Comparison of ENCODE assay signal across 2 cellular contexts in the genomic region with DNA sequence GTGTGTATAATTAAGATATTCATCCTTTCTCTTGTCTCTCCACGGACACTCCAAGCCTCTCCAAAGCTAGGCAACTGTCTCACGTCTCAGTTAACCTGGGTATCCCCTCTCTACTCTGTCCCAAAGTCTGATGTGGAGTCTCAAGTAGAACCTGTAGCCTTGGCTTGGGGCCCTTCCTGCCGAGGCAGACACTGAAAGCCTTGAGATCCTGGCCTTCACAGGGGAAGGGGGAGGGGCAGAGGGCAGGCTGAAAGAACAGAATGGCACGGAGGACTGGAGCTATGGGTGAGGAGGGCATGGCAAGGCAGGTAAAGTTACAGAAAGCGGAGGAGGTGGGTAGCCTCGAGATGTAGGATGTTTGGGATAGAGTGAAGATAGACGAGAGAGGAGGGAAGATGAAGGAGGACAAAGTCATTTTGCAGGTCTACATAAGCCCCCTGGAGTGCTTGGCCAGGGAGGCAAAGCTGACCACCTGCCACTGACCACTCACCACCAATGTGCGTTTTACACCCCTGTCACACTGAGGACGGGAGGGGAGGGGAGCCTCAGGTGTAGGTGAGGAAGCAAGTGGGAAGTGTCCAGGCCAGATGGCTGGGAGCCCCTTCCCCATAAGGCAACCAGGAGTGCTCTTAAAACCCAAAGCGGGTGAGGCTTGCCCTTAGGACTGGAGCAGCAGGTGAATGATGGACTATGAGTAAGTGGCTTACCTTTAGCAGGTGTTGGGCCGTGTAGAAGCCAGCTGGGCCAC.
TF ChIP-seq lines count a peak whose summit lies in the region.

No MANE protein-coding gene starts in this region.

TF ChIP-seq in HepG2, 621 proteins besides CTCF, POLR2A, EP300 and RAD21:
- TF ChIP-seq NFIB (CRISPR knock-in tag; IDR thresholded peaks at IDR 0.05; ENCODE audit: borderline replicate concordance) (no peak), ZNF75D (CRISPR knock-in tag; IDR thresholded peaks at IDR 0.05; ENCODE audit: borderline replicate concordance) (0 out of 2 replicates have a peak, but pooled peaks have one; percentile 67), ZNF572 (CRISPR knock-in tag; IDR thresholded peaks at IDR 0.05) (0 out of 2 replicates have a peak, but pooled peaks have one; percentile 23), ZFP36L2 (CRISPR knock-in tag; IDR thresholded peaks at IDR 0.05) (no peak)
- TF ChIP-seq, protein P1, sequence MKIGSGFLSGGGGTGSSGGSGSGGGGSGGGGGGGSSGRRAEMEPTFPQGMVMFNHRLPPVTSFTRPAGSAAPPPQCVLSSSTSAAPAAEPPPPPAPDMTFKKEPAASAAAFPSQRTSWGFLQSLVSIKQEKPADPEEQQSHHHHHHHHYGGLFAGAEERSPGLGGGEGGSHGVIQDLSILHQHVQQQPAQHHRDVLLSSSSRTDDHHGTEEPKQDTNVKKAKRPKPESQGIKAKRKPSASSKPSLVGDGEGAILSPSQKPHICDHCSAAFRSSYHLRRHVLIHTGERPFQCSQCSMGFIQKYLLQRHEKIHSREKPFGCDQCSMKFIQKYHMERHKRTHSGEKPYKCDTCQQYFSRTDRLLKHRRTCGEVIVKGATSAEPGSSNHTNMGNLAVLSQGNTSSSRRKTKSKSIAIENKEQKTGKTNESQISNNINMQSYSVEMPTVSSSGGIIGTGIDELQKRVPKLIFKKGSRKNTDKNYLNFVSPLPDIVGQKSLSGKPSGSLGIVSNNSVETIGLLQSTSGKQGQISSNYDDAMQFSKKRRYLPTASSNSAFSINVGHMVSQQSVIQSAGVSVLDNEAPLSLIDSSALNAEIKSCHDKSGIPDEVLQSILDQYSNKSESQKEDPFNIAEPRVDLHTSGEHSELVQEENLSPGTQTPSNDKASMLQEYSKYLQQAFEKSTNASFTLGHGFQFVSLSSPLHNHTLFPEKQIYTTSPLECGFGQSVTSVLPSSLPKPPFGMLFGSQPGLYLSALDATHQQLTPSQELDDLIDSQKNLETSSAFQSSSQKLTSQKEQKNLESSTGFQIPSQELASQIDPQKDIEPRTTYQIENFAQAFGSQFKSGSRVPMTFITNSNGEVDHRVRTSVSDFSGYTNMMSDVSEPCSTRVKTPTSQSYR (CRISPR knock-in tag; IDR thresholded peaks at IDR 0.05; ENCODE audit: borderline replicate concordance) = peak; percentile 56; the same call in 1 of the 2 replicates
- TF ChIP-seq, protein P2, sequence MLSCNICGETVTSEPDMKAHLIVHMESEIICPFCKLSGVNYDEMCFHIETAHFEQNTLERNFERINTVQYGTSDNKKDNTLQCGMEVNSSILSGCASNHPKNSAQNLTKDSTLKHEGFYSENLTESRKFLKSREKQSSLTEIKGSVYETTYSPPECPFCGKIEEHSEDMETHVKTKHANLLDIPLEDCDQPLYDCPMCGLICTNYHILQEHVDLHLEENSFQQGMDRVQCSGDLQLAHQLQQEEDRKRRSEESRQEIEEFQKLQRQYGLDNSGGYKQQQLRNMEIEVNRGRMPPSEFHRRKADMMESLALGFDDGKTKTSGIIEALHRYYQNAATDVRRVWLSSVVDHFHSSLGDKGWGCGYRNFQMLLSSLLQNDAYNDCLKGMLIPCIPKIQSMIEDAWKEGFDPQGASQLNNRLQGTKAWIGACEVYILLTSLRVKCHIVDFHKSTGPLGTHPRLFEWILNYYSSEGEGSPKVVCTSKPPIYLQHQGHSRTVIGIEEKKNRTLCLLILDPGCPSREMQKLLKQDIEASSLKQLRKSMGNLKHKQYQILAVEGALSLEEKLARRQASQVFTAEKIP (CRISPR knock-in tag; IDR thresholded peaks at IDR 0.05; ENCODE audit: borderline replicate concordance) = no peak

TF ChIP-seq in HEK293T, 16 proteins besides CTCF, POLR2A, EP300 and RAD21:
- TF ChIP-seq L3MBTL2 (conservative IDR thresholded peaks at IDR 0.05) (no peak), FOXM1 (IDR thresholded peaks at IDR 0.05; ENCODE audit: borderline replicate concordance) (no peak), NFRKB (IDR thresholded peaks at IDR 0.05) (no peak), ARNT (IDR thresholded peaks at IDR 0.05) (no peak), BHLHE40 (IDR thresholded peaks at IDR 0.05; ENCODE audit: borderline replicate concordance) (no peak), TARDBP (IDR thresholded peaks at IDR 0.05) (no peak), ZNF384 (IDR thresholded peaks at IDR 0.05) (no peak), ELF4 (IDR thresholded peaks at IDR 0.05) (no peak), LEF1 (IDR thresholded peaks at IDR 0.05; ENCODE audit: borderline replicate concordance) (no peak), SP1 (IDR thresholded peaks at IDR 0.05) (no peak), HDGF (IDR thresholded peaks at IDR 0.05; ENCODE audit: borderline replicate concordance) (no peak), SUZ12 (IDR thresholded peaks at IDR 0.05) (no peak)
- TF ChIP-seq, protein P3, sequence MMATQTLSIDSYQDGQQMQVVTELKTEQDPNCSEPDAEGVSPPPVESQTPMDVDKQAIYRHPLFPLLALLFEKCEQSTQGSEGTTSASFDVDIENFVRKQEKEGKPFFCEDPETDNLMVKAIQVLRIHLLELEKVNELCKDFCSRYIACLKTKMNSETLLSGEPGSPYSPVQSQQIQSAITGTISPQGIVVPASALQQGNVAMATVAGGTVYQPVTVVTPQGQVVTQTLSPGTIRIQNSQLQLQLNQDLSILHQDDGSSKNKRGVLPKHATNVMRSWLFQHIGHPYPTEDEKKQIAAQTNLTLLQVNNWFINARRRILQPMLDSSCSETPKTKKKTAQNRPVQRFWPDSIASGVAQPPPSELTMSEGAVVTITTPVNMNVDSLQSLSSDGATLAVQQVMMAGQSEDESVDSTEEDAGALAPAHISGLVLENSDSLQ (IDR thresholded peaks at IDR 0.05) = no peak
